In the genomic region with DNA sequence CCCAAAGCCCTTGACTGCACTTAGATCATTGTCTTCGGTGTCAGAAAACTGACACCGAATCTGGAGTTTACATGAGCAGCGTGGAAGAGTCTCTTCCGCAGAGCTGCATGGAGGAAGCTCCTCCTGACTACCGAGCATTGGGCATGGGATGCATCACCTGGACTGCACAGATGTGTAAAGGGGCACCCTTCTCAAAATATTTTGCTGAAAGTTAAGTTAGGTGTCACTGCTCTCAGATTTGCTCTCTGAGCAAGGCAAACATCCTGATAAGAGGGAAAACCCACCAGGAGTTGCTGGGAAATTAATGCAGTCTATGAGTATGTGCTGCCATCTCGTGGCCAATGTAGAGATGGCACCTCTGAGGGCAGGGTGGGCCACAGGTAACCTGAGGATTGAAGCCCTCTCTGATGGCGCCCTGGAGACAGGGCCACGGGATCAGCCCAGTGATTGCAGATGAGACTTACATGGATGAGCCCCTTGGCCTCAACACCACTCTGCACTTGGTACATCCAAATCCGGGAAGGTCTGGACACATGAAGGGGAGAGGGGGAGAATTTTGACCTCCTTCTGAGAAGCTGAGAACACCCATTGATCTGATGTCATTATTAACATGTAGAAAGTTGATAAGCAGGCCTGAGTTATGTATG, we compare ENCODE assay signal across 8 cellular contexts.
A peak's percentile ranks its signal among the peaks of the same experiment; 100 is the strongest.
DNase-seq lines count a peak whose midpoint lies in the region; ATAC-seq and TF ChIP-seq lines count a peak whose summit lies in the region.

No MANE protein-coding gene starts in this region.

- no peaks in the 10 kb centered on the region for H3K4me1 ChIP-seq in RWPE2 (ENCODE audit: insufficient read depth, poor library complexity, severe bottlenecking)
- no peaks in the 10 kb centered on the region for H3K4me1 ChIP-seq in cardiac muscle cell (ENCODE audit: low read depth)
- no peaks in the 10 kb centered on the region for H3K4me1 ChIP-seq in aorta (ENCODE audit: control insufficient read depth in 1 of 2, insufficient read depth in 2 of 2, low read length in 2 of 2)

- H3K27ac ChIP-seq in RWPE2 (ENCODE audit: poor library complexity, severe bottlenecking) (no peak overlapping the region), cardiac muscle cell (no peak overlapping the region), aorta (ENCODE audit: low read depth in 1 of 2, low read length in 2 of 2) (no peak overlapping the region)

- no peaks in the 10 kb centered on the region for H3K36me3 ChIP-seq in RWPE2 (ENCODE audit: low read depth)
- H3K36me3 ChIP-seq in cardiac muscle cell = no peaks in the 10 kb centered on the region
- no peaks in the 10 kb centered on the region for H3K36me3 ChIP-seq in aorta (ENCODE audit: control insufficient read depth in 1 of 2, insufficient read depth in 2 of 2, low read length in 1 of 2)

- H3K4me3 ChIP-seq in RWPE2 (ENCODE audit: severe bottlenecking) (no peak overlapping the region), cardiac muscle cell (no peak overlapping the region), aorta (ENCODE audit: low read length in 2 of 2) (no peak overlapping the region)

- WGBS in aorta, 2 donors = 6 to 7% methylated on average over 9 of the region's 9 CpGs

- no peak overlapping the region for H3K27ac Mint-ChIP-seq in activated naive CD4-positive, alpha-beta T cell treated with anti-CD3 and anti-CD28 coated beads, Interleukin-2, amount 10 ng/mL, durations not matched to agents 7 days and 5 days

- peak in 8 of 14 donors; percentile 2 to 52 (median 20) for DNase-seq in C1 segment of cervical spinal cord (lab: John Stamatoyannopoulos, UW)
- no peak for DNase-seq in RWPE2 (ENCODE audit: low spot score)
- peak; percentile 67 for DNase-seq in activated naive CD4-positive, alpha-beta T cell treated with anti-CD3 and anti-CD28 coated beads, Interleukin-2, amount 10 ng/mL, durations not matched to agents 7 days and 5 days
- peak; percentile 65 for DNase-seq in cardiac muscle cell (ENCODE audit: low read depth in 1 of 2, low spot score in 1 of 2)
- peak; percentile 27 for DNase-seq in putamen (ENCODE audit: low spot score)
- peak; percentile 52 to 81 for DNase-seq in aorta

- H3K27me3 Mint-ChIP-seq in activated naive CD4-positive, alpha-beta T cell treated with anti-CD3 and anti-CD28 coated beads, Interleukin-2, amount 10 ng/mL, durations not matched to agents 7 days and 5 days = peaks cover 22% of the 10 kb centered on the region

- H3K9me3 ChIP-seq in RWPE2 (ENCODE audit: severe bottlenecking) (no peaks in the 10 kb centered on the region), cardiac muscle cell (ENCODE audit: low read depth) (no peaks in the 10 kb centered on the region), aorta (ENCODE audit: control insufficient read depth, low read length) (no peaks in the 10 kb centered on the region)

- no peak overlapping the region for H3K4me3 Mint-ChIP-seq in activated naive CD4-positive, alpha-beta T cell treated with anti-CD3 and anti-CD28 coated beads, Interleukin-2, amount 10 ng/mL, durations not matched to agents 7 days and 5 days

- peak; percentile 91 for TF ChIP-seq CTCF in RWPE2 (IDR thresholded peaks at IDR 0.05; ENCODE audit: poor library complexity, severe bottlenecking)
- peak; percentile 93 for TF ChIP-seq CTCF in cardiac muscle cell (IDR thresholded peaks at IDR 0.05; ENCODE audit: low read depth, low read length)

- intact Hi-C loops in aorta (cut with DNase I) = loop anchor here (1.0 to 10.0 kb wide), 2 partner anchors 14 to 449 kb away; no protein-coding TSS in a partner anchor

- no peaks in the 10 kb centered on the region for H3K36me3 Mint-ChIP-seq in activated naive CD4-positive, alpha-beta T cell treated with anti-CD3 and anti-CD28 coated beads, Interleukin-2, amount 10 ng/mL, durations not matched to agents 7 days and 5 days

- no peaks in the 10 kb centered on the region for H3K4me1 Mint-ChIP-seq in activated naive CD4-positive, alpha-beta T cell treated with anti-CD3 and anti-CD28 coated beads, Interleukin-2, amount 10 ng/mL, durations not matched to agents 7 days and 5 days

- ATAC-seq in GM19025 (IDR thresholded peaks at IDR 0.05; ENCODE audit: low read depth, unreplicated experiment) = peak; percentile 72
- peak; percentile 89 for ATAC-seq in HG03354 (IDR thresholded peaks at IDR 0.05; ENCODE audit: poor library complexity, severe bottlenecking, unreplicated experiment)
- peak; percentile 59 for ATAC-seq in RWPE2 (ENCODE audit: low read depth)
- ATAC-seq in aorta (ENCODE audit: low FRiP score) = peak; percentile 86

- no peaks in the 10 kb centered on the region for H3K27me3 ChIP-seq in RWPE2 (ENCODE audit: insufficient read depth, poor library complexity, severe bottlenecking)
- H3K27me3 ChIP-seq in cardiac muscle cell = no peaks in the 10 kb centered on the region
- H3K27me3 ChIP-seq in aorta (ENCODE audit: control insufficient read depth in 1 of 2, insufficient read depth in 2 of 2, low read length in 1 of 2) = peaks cover 0 to 2% of the 10 kb centered on the region in 2 donors

- CTCF ChIA-PET in activated naive CD4-positive, alpha-beta T cell treated with anti-CD3 and anti-CD28 coated beads, Interleukin-2, amount 10 ng/mL, durations not matched to agents 7 days and 5 days (lab: Charles Lee) = interaction anchor here (0.6 to 2.6 kb wide), 19 partner anchors 9 to 672 kb away, joined by 3 to 23 read pairs (median 3); no protein-coding TSS in a partner anchor

- H3K9me3 Mint-ChIP-seq in activated naive CD4-positive, alpha-beta T cell treated with anti-CD3 and anti-CD28 coated beads, Interleukin-2, amount 10 ng/mL, durations not matched to agents 7 days and 5 days = peaks cover 6% of the 10 kb centered on the region
